ENCODE assay signal across 22 cellular contexts in the genomic region with DNA sequence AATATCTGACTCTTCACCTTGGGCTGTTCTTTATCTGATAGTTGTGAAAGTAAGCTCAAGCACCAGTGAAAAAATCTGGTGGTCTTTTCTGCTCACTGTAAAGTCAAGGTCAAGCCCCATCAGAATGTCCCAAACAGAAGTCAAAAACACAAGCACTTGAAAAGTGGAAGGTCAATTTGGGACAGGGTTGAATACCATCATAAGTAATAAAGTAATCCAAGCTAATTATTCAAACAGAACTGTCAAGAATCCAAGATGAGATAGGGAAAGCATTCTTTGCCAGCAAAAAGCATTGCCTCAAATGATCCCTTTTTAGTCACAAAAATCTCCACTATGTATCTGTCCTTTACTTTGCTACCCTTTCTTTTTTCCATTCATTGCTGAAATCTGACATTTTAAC.
"Had no signal": no experiment of that assay in that cellular context is flagged by ENCODE, and none has a peak within 500 bp of the region (broad histone marks: within the 10 kb centered on the region; RNA-seq: fewer than 3 reads in every experiment).

No MANE protein-coding gene starts in this region.

- H3K27me3 ChIP-seq: hepatocyte, left lung, stomach, testis, tibial artery, upper lobe of left lung had no signal

- ATAC-seq: left lung; natural killer cell; sciatic nerve; stimulated activated effector memory CD8-positive, alpha-beta T cell treated with anti-CD3 and anti-CD28 coated beads, Interleukin-12 subunit alpha, Interleukin-12 subunit beta, amount 100 ng/mL, for 72 hours had no signal

- H2AFZ ChIP-seq: hepatocyte, parathyroid adenoma had no signal

- H3K4me1 ChIP-seq: left lung had no signal

- FAIRE-seq: colon, frontal cortex, kidney, urothelium cell line had no signal

- H3K9ac ChIP-seq: parathyroid adenoma had no signal

- H3K4me2 ChIP-seq: hepatocyte had no signal

- H3K9me3 ChIP-seq: left lung, neutrophil, stomach, testis, tibial artery, upper lobe of left lung had no signal

- H3K4me3 ChIP-seq: dorsolateral prefrontal cortex, hepatocyte, left lung, lung, stomach, testis, tibial artery, upper lobe of left lung had no signal

- H3K27ac ChIP-seq: dorsolateral prefrontal cortex, left lung, neutrophil, parathyroid adenoma, upper lobe of left lung had no signal

- H3K36me3 ChIP-seq: left lung, neutrophil, stomach, tibial artery, upper lobe of left lung had no signal

- DNase-seq: dorsolateral prefrontal cortex; effector CD4-positive, alpha-beta T cell; kidney; left lung; natural killer cell; stimulated activated CD4-positive, alpha-beta T cell treated with anti-CD3 and anti-CD28 coated beads, Interleukin-2, amount 100 ng/mL, for 24 hours; stimulated activated CD4-positive, alpha-beta T cell treated with anti-CD3 and anti-CD28 coated beads, Interleukin-4, amount 100 ng/mL, for 24 hours; stimulated activated naive CD4-positive, alpha-beta T cell treated with Interleukin-2 at 50 U/mL for 16 hours; stomach; substantia nigra; testis; tibial artery; upper lobe of left lung had no signal

- H3K79me2 ChIP-seq: hepatocyte, parathyroid adenoma had no signal
